In genomic region chr10:32171213-32171612, GRCh38 we compare ENCODE assay signal across 1 cellular context.
TF ChIP-seq lines count a peak whose summit lies in the region.

No MANE protein-coding gene starts in this region.

TF ChIP-seq in H1, 55 proteins besides CTCF, POLR2A, EP300 and RAD21 (continued from another document):
- TF ChIP-seq CHD7 (IDR thresholded peaks at IDR 0.05; ENCODE audit: insufficient replicate concordance, low read length) = no peak
- no peak for TF ChIP-seq FOSL1 (IDR thresholded peaks at IDR 0.05; ENCODE audit: insufficient read depth, low read depth, low read length)
- no peak for TF ChIP-seq SIRT6 (IDR thresholded peaks at IDR 0.05; ENCODE audit: low read length)
- no peak for TF ChIP-seq KDM5A (IDR thresholded peaks at IDR 0.05; ENCODE audit: low read length)
- TF ChIP-seq JUND (IDR thresholded peaks at IDR 0.05; ENCODE audit: low read length) = no peak
- TF ChIP-seq CHD1 (IDR thresholded peaks at IDR 0.05; ENCODE audit: low read depth, low read length) = no peak
- TF ChIP-seq POLR2AphosphoS5 (IDR thresholded peaks at IDR 0.05; ENCODE audit: low read depth, low read length) = no peak
- no peak for TF ChIP-seq GTF2F1 (IDR thresholded peaks at IDR 0.05; ENCODE audit: borderline replicate concordance, low read depth, low read length)
- no peak for TF ChIP-seq ZNF274 (IDR thresholded peaks at IDR 0.05; ENCODE audit: borderline replicate concordance, extremely low read depth, low read length)
- TF ChIP-seq CEBPB (IDR thresholded peaks at IDR 0.05; ENCODE audit: low read depth, low read length) = no peak
